Comparison of ENCODE assay signal across 26 cellular contexts in genomic region chr11:70838198-70838597, GRCh38.
"Had no signal": no experiment of that assay in that cellular context is flagged by ENCODE, and none has a peak within 500 bp of the region (broad histone marks: within the 10 kb centered on the region; RNA-seq: fewer than 3 reads in every experiment).

No MANE protein-coding gene starts in this region.

- H3K27me3 ChIP-seq: MG63 had no signal

- H3K9me3 ChIP-seq: MG63 had no signal

- H3K4me3 ChIP-seq: MG63 had no signal

- DNase-seq: Karpas-422, Kasumi-1, MG63, MM.1S, MV-4-11, NCI-H1048, NCI-H1092, NCI-H1417 treated with DMSO at 0.1 percent for 48 hours, NCI-H1436, NCI-H1436 treated with DMSO at 0.1 percent for 48 hours, NCI-H1694, NCI-H187, NCI-H187 treated with DMSO at 0.1 percent for 48 hours, NCI-H1930, NCI-H2029, NCI-H2029 treated with DMSO at 0.1 percent for 48 hours, NCI-H2081 treated with DMSO at 0.1 percent for 48 hours, NCI-H2107, NCI-H2171, NCI-H2171 treated with DMSO at 0.1 percent for 48 hours, NCI-H2227 treated with DMSO at 0.1 percent for 48 hours, NCI-H226, NCI-H446, NCI-H446 treated with DMSO at 0.1 percent for 48 hours, NCI-H510A, NCI-H510A treated with DMSO at 0.1 percent for 48 hours had no signal

- H3K36me3 ChIP-seq: MG63 had no signal
